In genomic region chr7:22576941-22577927, GRCh38 we compare ENCODE assay signal across 9 cellular contexts.
DNase-seq lines count a peak whose midpoint lies in the region; ATAC-seq, FAIRE-seq and TF ChIP-seq lines count a peak whose summit lies in the region.
"Had no signal": no experiment of that assay in that cellular context is flagged by ENCODE, and none has a peak within 500 bp of the region (broad histone marks: within the 10 kb centered on the region; RNA-seq: fewer than 3 reads in every experiment).

No MANE protein-coding gene starts in this region.

- H3K9ac ChIP-seq in kidney (ENCODE audit: low read length in 2 of 2), result no peak overlapping the region

- H3K36me3 ChIP-seq in kidney (ENCODE audit: control insufficient read depth in 1 of 2, insufficient read depth in 2 of 2, low read length in 2 of 2) (no peaks in the 10 kb centered on the region), stomach (no peaks in the 10 kb centered on the region)

- no peak for TF ChIP-seq EP300 in stomach (IDR thresholded peaks at IDR 0.05)

- H3K4me1 ChIP-seq in kidney (ENCODE audit: control insufficient read depth in 1 of 2, insufficient read depth in 1 of 2, low read depth in 1 of 2, low read length in 2 of 2) (peaks cover 8 to 9% of the 10 kb centered on the region in 2 donors), stomach (peaks cover 0 to 19% (median 5%) of the 10 kb centered on the region in 4 donors)

- intact Hi-C loops in kidney (cut with DNase I), result no loop called here
- intact Hi-C loops in stomach (cut with DNase I; ENCODE audit: low total_unique reads), result no loop called here

- FAIRE-seq in kidney (lab: Jason Lieb, UNC), result peak; percentile 92

- DNase-seq in HFF-Myc (ENCODE audit: extremely low read depth, low read depth) (peak; percentile 77), astrocyte of the cerebellum (ENCODE audit: low read depth) (peak; percentile 99), kidney (no peak), stomach (no peak), COLO668 (lab: John Stamatoyannopoulos, UW; ENCODE audit: unreplicated experiment) (no peak), UCSD-AML1 (lab: John Stamatoyannopoulos, UW; ENCODE audit: unreplicated experiment) (no peak)
- DNase-seq: activated T-cell treated with anti-CD3 and anti-CD28 coated beads, Interleukin-2, amount 50 U/mL, for 1 hour had no signal

- H3K27ac ChIP-seq in kidney (ENCODE audit: low read depth in 2 of 2, low read length in 2 of 2) (peak overlapping the region; percentile 79 to 83), stomach (peak overlapping the region in 4 of 5 donors; percentile 53 to 83 (median 79))

- ATAC-seq in HG02885 (IDR thresholded peaks at IDR 0.05; ENCODE audit: poor library complexity, unreplicated experiment) (no peak), HG02798 (IDR thresholded peaks at IDR 0.05; ENCODE audit: poor library complexity, unreplicated experiment) (no peak)

- no peak for TF ChIP-seq CTCF in HFF-Myc (IDR thresholded peaks at IDR 0.05; ENCODE audit: low read depth, low read length, missing control alignments)
- no peak for TF ChIP-seq CTCF in astrocyte of the cerebellum (IDR thresholded peaks at IDR 0.05; ENCODE audit: low read depth, low read length, missing control alignments)
- no peak for TF ChIP-seq CTCF in kidney (IDR thresholded peaks at IDR 0.05; ENCODE audit: borderline replicate concordance, extremely low read depth, insufficient read depth)
- TF ChIP-seq CTCF in stomach (IDR thresholded peaks at IDR 0.05), result no peak

- WGBS in stomach, 5 donors, result 59 to 72% (median 62%) methylated on average over 11 of the region's 11 CpGs

- no peak for TF ChIP-seq POLR2A in stomach (IDR thresholded peaks at IDR 0.05)

- no peaks in the 10 kb centered on the region for H3K9me3 ChIP-seq in kidney (ENCODE audit: control insufficient read depth in 1 of 2, low read length in 2 of 2)
- H3K9me3 ChIP-seq in stomach, result no peaks in the 10 kb centered on the region

- no peaks in the 10 kb centered on the region for H3K27me3 ChIP-seq in stomach

- H3K4me3 ChIP-seq in HFF-Myc (replicated peaks; ENCODE audit: low read depth, low read length), result no peak overlapping the region
- H3K4me3 ChIP-seq in astrocyte of the cerebellum (ENCODE audit: low read depth, low read length), result no peak overlapping the region
- H3K4me3 ChIP-seq in kidney (ENCODE audit: low read length in 2 of 2), result peak overlapping the region in 1 of 2 donors; percentile 22
- no peak overlapping the region for H3K4me3 ChIP-seq in stomach

- in situ Hi-C loops in astrocyte of the cerebellum (cut with HindIII; ENCODE audit: low sequenced_read_pairs), result no loop called here

Comparison
In these comparisons a context has a peak if more than half of its experiments do, and no peak if none do; other contexts are left out.
1. DNase-seq: peak in HFF-Myc (single experiment) and astrocyte of the cerebellum (single experiment); none in kidney (single experiment), stomach (single experiment), COLO668 (single experiment) and UCSD-AML1 (single experiment).